1 cellular context compared by ENCODE assay signal in genomic region chr3:114706591-114707224, GRCh38.
TF ChIP-seq lines count a peak whose summit lies in the region.

No MANE protein-coding gene starts in this region.

TF ChIP-seq in HepG2, 621 proteins besides CTCF, POLR2A, EP300 and RAD21 (continued from another document and continues in another):
- TF ChIP-seq ZNF407 (CRISPR knock-in tag; IDR thresholded peaks at IDR 0.05; ENCODE audit: not compliant biosample characterization) (no peak), THAP9 (CRISPR knock-in tag; IDR thresholded peaks at IDR 0.05; ENCODE audit: borderline replicate concordance) (no peak), PATZ1 (CRISPR knock-in tag; IDR thresholded peaks at IDR 0.05) (peak; percentile 70), ZNF773 (CRISPR knock-in tag; IDR thresholded peaks at IDR 0.05; ENCODE audit: borderline replicate concordance) (no peak), ZNF136 (CRISPR knock-in tag; IDR thresholded peaks at IDR 0.05; ENCODE audit: low read depth) (no peak), FOXC1 (CRISPR knock-in tag; IDR thresholded peaks at IDR 0.05; ENCODE audit: borderline replicate concordance) (no peak), MAX (IDR thresholded peaks at IDR 0.05) (no peak; the same call in 1 of the 2 replicates), TOPORS (CRISPR knock-in tag; IDR thresholded peaks at IDR 0.05) (no peak), XRCC5 (optimal IDR thresholded peaks at IDR 0.05; ENCODE audit: low read length) (peak; percentile 37), ZNF142 (CRISPR knock-in tag; IDR thresholded peaks at IDR 0.05) (no peak), MIER2 (CRISPR knock-in tag; IDR thresholded peaks at IDR 0.05) (0 out of 2 replicates have a peak, but pooled peaks have one; percentile 52), ZNF143 (CRISPR knock-in tag; IDR thresholded peaks at IDR 0.05) (no peak), NFRKB (IDR thresholded peaks at IDR 0.05) (no peak), PHB2 (IDR thresholded peaks at IDR 0.05; ENCODE audit: partially characterized antibody) (no peak), ZNF749 (CRISPR knock-in tag; IDR thresholded peaks at IDR 0.05; ENCODE audit: borderline replicate concordance) (no peak), SP5 (CRISPR knock-in tag; IDR thresholded peaks at IDR 0.05; ENCODE audit: borderline replicate concordance, low read depth) (peak; percentile 87), ZMAT5 (CRISPR knock-in tag; IDR thresholded peaks at IDR 0.05; ENCODE audit: borderline replicate concordance, low read depth) (no peak), SNRNP70 (IDR thresholded peaks at IDR 0.05; ENCODE audit: low read depth, low read length) (no peak), ZNF780A (CRISPR knock-in tag; IDR thresholded peaks at IDR 0.05) (no peak), ATF7 (IDR thresholded peaks at IDR 0.05) (peak; percentile 83), ATF7 (CRISPR knock-in tag; IDR thresholded peaks at IDR 0.05) (peak; percentile 78; the same call in 1 of the 2 replicates), ZNF335 (CRISPR knock-in tag; IDR thresholded peaks at IDR 0.05) (no peak; the same call in 1 of the 2 replicates), NR0B2 (CRISPR knock-in tag; IDR thresholded peaks at IDR 0.05) (no peak), FLYWCH1 (CRISPR knock-in tag; IDR thresholded peaks at IDR 0.05) (no peak), GATAD2A (CRISPR knock-in tag; IDR thresholded peaks at IDR 0.05) (peak; percentile 97), ZNF510 (CRISPR knock-in tag; IDR thresholded peaks at IDR 0.05; ENCODE audit: low read depth) (no peak), MAFF (IDR thresholded peaks at IDR 0.05; ENCODE audit: low read depth, low read length) (no peak), MED1 (CRISPR knock-in tag; IDR thresholded peaks at IDR 0.05) (peak; percentile 88), NFE2L2 (IDR thresholded peaks at IDR 0.05; ENCODE audit: low read length) (no peak), RNF2 (conservative IDR thresholded peaks at IDR 0.05; ENCODE audit: low read depth) (no peak), FOXP4 (CRISPR knock-in tag; IDR thresholded peaks at IDR 0.05) (peak; percentile 96), THAP11 (CRISPR knock-in tag; IDR thresholded peaks at IDR 0.05) (peak; percentile 60), ZSCAN29 (CRISPR knock-in tag; conservative IDR thresholded peaks at IDR 0.05) (no peak), ZBTB3 (CRISPR knock-in tag; IDR thresholded peaks at IDR 0.05; ENCODE audit: borderline replicate concordance, low read depth) (no peak), BATF2 (CRISPR knock-in tag; IDR thresholded peaks at IDR 0.05) (no peak), HOXA5 (CRISPR knock-in tag; IDR thresholded peaks at IDR 0.05) (no peak), ZNF674 (CRISPR knock-in tag; IDR thresholded peaks at IDR 0.05; ENCODE audit: low read depth) (no peak), RBFOX2 (IDR thresholded peaks at IDR 0.05; ENCODE audit: low read depth, low read length) (no peak)
